ENCODE assay signal across 8 cellular contexts in genomic region chr5:178551059-178551458, GRCh38. TPM values are rescaled to one million over a fixed set of nuclear protein-coding genes. Genes with fewer than 3 reads are reported as not detected.
DNase-seq lines count a peak whose midpoint lies in the region; ATAC-seq and TF ChIP-seq lines count a peak whose summit lies in the region.

No MANE protein-coding gene starts in this region.

- peaks cover 22% of the 10 kb centered on the region for H3K27me3 Mint-ChIP-seq in neural crest cell (ENCODE audit: low read depth)

- ATAC-seq in GM21737 (IDR thresholded peaks at IDR 0.05; ENCODE audit: unreplicated experiment) = no peak
- no peak for ATAC-seq in GM21367 (IDR thresholded peaks at IDR 0.05; ENCODE audit: unreplicated experiment)

- H3K9me3 Mint-ChIP-seq in neural crest cell = no peaks in the 10 kb centered on the region

- H3K36me3 Mint-ChIP-seq in neural crest cell (ENCODE audit: low read depth) = peaks cover 4% of the 10 kb centered on the region

- H3K4me1 Mint-ChIP-seq in neural crest cell = peaks cover 43% of the 10 kb centered on the region

- peak; percentile 71 for TF ChIP-seq CTCF in neural crest cell (conservative IDR thresholded peaks at IDR 0.05)

- DNase-seq in ELR (ENCODE audit: low read depth) = peak; percentile 45
- peak; percentile 13 for DNase-seq in NCI-H2196 (lab: John Stamatoyannopoulos, UW; ENCODE audit: unreplicated experiment)
- peak; percentile 51 for DNase-seq in cerebellum (ENCODE audit: low spot score)
- no peak for DNase-seq in neural crest cell (ENCODE audit: low read depth, low spot score)
- DNase-seq in activated naive CD4-positive, alpha-beta T cell treated with anti-CD3 and anti-CD28 coated beads, Interleukin-2, amount 50 U/mL, for 16 hours = no peak
- DNase-seq in T-helper 1 cell = no peak

- H3K4me3 Mint-ChIP-seq in neural crest cell = no peak overlapping the region

- no peak overlapping the region for H3K27ac Mint-ChIP-seq in neural crest cell (ENCODE audit: unreplicated experiment)

RNA-seq across cellular contexts. Expression of gene COL23A1, which starts 39.1 kb away (rescaled TPM):
- 4.5 TPM for total RNA-seq in cerebellum
- 33.7 and 34.0 TPM in 2 replicates for total RNA-seq in neural crest cell

Comparison
In these comparisons a context has a peak if more than half of its experiments do, and no peak if none do; other contexts are left out.
1. DNase-seq: peak in ELR (single experiment), NCI-H2196 (single experiment) and cerebellum (single experiment); none in neural crest cell (single experiment), activated naive CD4-positive, alpha-beta T cell treated with anti-CD3 and anti-CD28 coated beads, Interleukin-2, amount 50 U/mL, for 16 hours (single experiment) and T-helper 1 cell (0 of 5).